Comparison of ENCODE assay signal across 1 cellular context in the genomic region with DNA sequence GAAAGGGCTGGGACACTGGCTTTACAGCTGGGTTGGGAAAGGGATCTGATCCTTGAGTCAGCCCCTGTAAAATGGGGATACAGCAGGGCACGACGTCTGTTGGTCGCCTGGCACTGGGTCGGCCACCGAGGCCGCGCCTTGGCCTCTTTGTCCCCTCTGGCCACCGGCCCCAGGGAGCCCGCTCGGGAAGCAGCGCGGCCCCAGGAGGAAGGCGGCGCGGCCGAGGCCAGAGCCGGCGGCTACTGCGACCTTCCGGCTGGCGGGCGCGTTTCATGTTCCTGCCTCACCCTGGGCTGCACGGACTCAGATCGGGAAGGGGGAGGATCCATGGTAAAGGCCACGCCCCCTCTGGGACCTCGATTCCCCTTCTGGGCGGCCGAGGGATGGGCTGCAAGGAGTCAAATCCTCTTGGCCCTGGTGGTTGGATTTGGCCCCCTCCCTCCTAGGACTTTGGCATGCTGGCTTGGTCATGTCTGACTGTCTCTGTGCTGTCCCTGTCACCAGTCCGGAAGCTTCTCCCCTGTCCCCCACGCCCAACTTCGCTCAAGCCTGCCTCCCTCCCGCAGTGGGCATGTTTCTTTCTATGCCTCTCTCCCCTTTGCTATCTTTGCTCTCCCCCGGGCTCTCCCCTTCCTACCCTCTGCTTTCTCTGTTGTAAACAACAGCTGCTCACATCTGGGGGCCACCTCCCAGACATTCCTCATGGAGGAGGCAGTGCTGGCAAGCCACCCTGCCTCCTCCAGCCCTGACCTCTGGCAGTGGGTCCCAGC.
A peak's percentile ranks its signal among the peaks of the same experiment; 100 is the strongest.
TF ChIP-seq lines count a peak whose summit lies in the region.

No MANE protein-coding gene starts in this region.

TF ChIP-seq in K562, 482 proteins besides CTCF, POLR2A, EP300 and RAD21 (continued from another document and continues in another):
- TF ChIP-seq TAF1 (IDR thresholded peaks at IDR 0.05; ENCODE audit: control insufficient read depth, extremely low read depth, insufficient read depth, low read length, severe bottlenecking) = peak; percentile 86
- TF ChIP-seq RNF2 (IDR thresholded peaks at IDR 0.05) = no peak
- TF ChIP-seq HIVEP1 (CRISPR knock-in tag; IDR thresholded peaks at IDR 0.05) = no peak
- TF ChIP-seq NR4A1 (CRISPR knock-in tag; IDR thresholded peaks at IDR 0.05) = 0 out of 2 replicates have a peak, but pooled peaks have one; percentile 46
- 0 out of 2 replicates have a peak, but pooled peaks have one; percentile 40 for TF ChIP-seq NR4A1 (tag; IDR thresholded peaks at IDR 0.05)
- TF ChIP-seq, protein P1, sequence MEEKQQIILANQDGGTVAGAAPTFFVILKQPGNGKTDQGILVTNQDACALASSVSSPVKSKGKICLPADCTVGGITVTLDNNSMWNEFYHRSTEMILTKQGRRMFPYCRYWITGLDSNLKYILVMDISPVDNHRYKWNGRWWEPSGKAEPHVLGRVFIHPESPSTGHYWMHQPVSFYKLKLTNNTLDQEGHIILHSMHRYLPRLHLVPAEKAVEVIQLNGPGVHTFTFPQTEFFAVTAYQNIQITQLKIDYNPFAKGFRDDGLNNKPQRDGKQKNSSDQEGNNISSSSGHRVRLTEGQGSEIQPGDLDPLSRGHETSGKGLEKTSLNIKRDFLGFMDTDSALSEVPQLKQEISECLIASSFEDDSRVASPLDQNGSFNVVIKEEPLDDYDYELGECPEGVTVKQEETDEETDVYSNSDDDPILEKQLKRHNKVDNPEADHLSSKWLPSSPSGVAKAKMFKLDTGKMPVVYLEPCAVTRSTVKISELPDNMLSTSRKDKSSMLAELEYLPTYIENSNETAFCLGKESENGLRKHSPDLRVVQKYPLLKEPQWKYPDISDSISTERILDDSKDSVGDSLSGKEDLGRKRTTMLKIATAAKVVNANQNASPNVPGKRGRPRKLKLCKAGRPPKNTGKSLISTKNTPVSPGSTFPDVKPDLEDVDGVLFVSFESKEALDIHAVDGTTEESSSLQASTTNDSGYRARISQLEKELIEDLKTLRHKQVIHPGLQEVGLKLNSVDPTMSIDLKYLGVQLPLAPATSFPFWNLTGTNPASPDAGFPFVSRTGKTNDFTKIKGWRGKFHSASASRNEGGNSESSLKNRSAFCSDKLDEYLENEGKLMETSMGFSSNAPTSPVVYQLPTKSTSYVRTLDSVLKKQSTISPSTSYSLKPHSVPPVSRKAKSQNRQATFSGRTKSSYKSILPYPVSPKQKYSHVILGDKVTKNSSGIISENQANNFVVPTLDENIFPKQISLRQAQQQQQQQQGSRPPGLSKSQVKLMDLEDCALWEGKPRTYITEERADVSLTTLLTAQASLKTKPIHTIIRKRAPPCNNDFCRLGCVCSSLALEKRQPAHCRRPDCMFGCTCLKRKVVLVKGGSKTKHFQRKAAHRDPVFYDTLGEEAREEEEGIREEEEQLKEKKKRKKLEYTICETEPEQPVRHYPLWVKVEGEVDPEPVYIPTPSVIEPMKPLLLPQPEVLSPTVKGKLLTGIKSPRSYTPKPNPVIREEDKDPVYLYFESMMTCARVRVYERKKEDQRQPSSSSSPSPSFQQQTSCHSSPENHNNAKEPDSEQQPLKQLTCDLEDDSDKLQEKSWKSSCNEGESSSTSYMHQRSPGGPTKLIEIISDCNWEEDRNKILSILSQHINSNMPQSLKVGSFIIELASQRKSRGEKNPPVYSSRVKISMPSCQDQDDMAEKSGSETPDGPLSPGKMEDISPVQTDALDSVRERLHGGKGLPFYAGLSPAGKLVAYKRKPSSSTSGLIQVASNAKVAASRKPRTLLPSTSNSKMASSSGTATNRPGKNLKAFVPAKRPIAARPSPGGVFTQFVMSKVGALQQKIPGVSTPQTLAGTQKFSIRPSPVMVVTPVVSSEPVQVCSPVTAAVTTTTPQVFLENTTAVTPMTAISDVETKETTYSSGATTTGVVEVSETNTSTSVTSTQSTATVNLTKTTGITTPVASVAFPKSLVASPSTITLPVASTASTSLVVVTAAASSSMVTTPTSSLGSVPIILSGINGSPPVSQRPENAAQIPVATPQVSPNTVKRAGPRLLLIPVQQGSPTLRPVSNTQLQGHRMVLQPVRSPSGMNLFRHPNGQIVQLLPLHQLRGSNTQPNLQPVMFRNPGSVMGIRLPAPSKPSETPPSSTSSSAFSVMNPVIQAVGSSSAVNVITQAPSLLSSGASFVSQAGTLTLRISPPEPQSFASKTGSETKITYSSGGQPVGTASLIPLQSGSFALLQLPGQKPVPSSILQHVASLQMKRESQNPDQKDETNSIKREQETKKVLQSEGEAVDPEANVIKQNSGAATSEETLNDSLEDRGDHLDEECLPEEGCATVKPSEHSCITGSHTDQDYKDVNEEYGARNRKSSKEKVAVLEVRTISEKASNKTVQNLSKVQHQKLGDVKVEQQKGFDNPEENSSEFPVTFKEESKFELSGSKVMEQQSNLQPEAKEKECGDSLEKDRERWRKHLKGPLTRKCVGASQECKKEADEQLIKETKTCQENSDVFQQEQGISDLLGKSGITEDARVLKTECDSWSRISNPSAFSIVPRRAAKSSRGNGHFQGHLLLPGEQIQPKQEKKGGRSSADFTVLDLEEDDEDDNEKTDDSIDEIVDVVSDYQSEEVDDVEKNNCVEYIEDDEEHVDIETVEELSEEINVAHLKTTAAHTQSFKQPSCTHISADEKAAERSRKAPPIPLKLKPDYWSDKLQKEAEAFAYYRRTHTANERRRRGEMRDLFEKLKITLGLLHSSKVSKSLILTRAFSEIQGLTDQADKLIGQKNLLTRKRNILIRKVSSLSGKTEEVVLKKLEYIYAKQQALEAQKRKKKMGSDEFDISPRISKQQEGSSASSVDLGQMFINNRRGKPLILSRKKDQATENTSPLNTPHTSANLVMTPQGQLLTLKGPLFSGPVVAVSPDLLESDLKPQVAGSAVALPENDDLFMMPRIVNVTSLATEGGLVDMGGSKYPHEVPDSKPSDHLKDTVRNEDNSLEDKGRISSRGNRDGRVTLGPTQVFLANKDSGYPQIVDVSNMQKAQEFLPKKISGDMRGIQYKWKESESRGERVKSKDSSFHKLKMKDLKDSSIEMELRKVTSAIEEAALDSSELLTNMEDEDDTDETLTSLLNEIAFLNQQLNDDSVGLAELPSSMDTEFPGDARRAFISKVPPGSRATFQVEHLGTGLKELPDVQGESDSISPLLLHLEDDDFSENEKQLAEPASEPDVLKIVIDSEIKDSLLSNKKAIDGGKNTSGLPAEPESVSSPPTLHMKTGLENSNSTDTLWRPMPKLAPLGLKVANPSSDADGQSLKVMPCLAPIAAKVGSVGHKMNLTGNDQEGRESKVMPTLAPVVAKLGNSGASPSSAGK (IDR thresholded peaks at IDR 0.05) = no peak
- peak; percentile 90 for TF ChIP-seq TBP (optimal IDR thresholded peaks at IDR 0.05; ENCODE audit: low read depth, low read length)
- no peak for TF ChIP-seq RFX5 (IDR thresholded peaks at IDR 0.05; ENCODE audit: low read depth, low read length)
- TF ChIP-seq PTBP1 (IDR thresholded peaks at IDR 0.05; ENCODE audit: low read depth, low read length) = no peak
- TF ChIP-seq PHTF2 (CRISPR knock-in tag; IDR thresholded peaks at IDR 0.05) = no peak
- TF ChIP-seq, protein P2, sequence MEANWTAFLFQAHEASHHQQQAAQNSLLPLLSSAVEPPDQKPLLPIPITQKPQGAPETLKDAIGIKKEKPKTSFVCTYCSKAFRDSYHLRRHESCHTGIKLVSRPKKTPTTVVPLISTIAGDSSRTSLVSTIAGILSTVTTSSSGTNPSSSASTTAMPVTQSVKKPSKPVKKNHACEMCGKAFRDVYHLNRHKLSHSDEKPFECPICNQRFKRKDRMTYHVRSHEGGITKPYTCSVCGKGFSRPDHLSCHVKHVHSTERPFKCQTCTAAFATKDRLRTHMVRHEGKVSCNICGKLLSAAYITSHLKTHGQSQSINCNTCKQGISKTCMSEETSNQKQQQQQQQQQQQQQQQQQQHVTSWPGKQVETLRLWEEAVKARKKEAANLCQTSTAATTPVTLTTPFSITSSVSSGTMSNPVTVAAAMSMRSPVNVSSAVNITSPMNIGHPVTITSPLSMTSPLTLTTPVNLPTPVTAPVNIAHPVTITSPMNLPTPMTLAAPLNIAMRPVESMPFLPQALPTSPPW (CRISPR knock-in tag; IDR thresholded peaks at IDR 0.05) = peak; percentile 80
- 0 out of 2 replicates have a peak, but pooled peaks have one; percentile 12 for TF ChIP-seq NCOA1 (IDR thresholded peaks at IDR 0.05; ENCODE audit: low read depth)
- TF ChIP-seq MCM2 (IDR thresholded peaks at IDR 0.05; ENCODE audit: low read depth) = no peak
- 0 out of 2 replicates have a peak, but pooled peaks have one; percentile 13 for TF ChIP-seq EHMT2 (IDR thresholded peaks at IDR 0.05)
- TF ChIP-seq ZBTB43 (CRISPR knock-in tag; IDR thresholded peaks at IDR 0.05) = no peak
- no peak for TF ChIP-seq MAFG (tag; conservative IDR thresholded peaks at IDR 0.05)
- TF ChIP-seq ZNF384 (IDR thresholded peaks at IDR 0.05; ENCODE audit: low read depth, low read length) = no peak
- no peak; the same call in none of the 2 replicates for TF ChIP-seq NFRKB (IDR thresholded peaks at IDR 0.05; ENCODE audit: low read depth)
- TF ChIP-seq ATF4 (CRISPR knock-in tag; IDR thresholded peaks at IDR 0.05) = 0 out of 2 replicates have a peak, but pooled peaks have one; percentile 32
- peak; percentile 89 for TF ChIP-seq ZNF592 (IDR thresholded peaks at IDR 0.05)
- TF ChIP-seq TRIM24 (IDR thresholded peaks at IDR 0.05) = peak in 1 of 2 experiments; percentile 25; a peak in 1 of 4 replicates
- TF ChIP-seq SNIP1 (IDR thresholded peaks at IDR 0.05; ENCODE audit: low read depth) = no peak
- TF ChIP-seq PTRF (tag; IDR thresholded peaks at IDR 0.05) = 0 out of 2 replicates have a peak, but pooled peaks have one; percentile 25
- peak; percentile 75 for TF ChIP-seq CCNT2 (IDR thresholded peaks at IDR 0.05; ENCODE audit: borderline replicate concordance, extremely low read depth, insufficient read length, low read depth, low read length)
- TF ChIP-seq GTF2F1 (IDR thresholded peaks at IDR 0.05; ENCODE audit: low read depth, low read length) = 0 out of 2 replicates have a peak, but pooled peaks have one; percentile 67
- no peak for TF ChIP-seq DEAF1 (CRISPR knock-in tag; IDR thresholded peaks at IDR 0.05)
- TF ChIP-seq FOS (IDR thresholded peaks at IDR 0.05; ENCODE audit: extremely low read depth, insufficient read length) = no peak
- no peak for TF ChIP-seq ZNF511 (CRISPR knock-in tag; IDR thresholded peaks at IDR 0.05)
- TF ChIP-seq NELFE (IDR thresholded peaks at IDR 0.05; ENCODE audit: insufficient read depth, insufficient read length) = no peak
- TF ChIP-seq MTA3 (IDR thresholded peaks at IDR 0.05; ENCODE audit: borderline replicate concordance) = peak; percentile 80; the same call in 1 of the 2 replicates
- no peak for TF ChIP-seq ZNF785 (CRISPR knock-in tag; IDR thresholded peaks at IDR 0.05)
- TF ChIP-seq XRCC4 (IDR thresholded peaks at IDR 0.05; ENCODE audit: extremely low read depth, insufficient read depth, insufficient read length) = no peak
